ENCODE assay signal across 11 cellular contexts in the genomic region with DNA sequence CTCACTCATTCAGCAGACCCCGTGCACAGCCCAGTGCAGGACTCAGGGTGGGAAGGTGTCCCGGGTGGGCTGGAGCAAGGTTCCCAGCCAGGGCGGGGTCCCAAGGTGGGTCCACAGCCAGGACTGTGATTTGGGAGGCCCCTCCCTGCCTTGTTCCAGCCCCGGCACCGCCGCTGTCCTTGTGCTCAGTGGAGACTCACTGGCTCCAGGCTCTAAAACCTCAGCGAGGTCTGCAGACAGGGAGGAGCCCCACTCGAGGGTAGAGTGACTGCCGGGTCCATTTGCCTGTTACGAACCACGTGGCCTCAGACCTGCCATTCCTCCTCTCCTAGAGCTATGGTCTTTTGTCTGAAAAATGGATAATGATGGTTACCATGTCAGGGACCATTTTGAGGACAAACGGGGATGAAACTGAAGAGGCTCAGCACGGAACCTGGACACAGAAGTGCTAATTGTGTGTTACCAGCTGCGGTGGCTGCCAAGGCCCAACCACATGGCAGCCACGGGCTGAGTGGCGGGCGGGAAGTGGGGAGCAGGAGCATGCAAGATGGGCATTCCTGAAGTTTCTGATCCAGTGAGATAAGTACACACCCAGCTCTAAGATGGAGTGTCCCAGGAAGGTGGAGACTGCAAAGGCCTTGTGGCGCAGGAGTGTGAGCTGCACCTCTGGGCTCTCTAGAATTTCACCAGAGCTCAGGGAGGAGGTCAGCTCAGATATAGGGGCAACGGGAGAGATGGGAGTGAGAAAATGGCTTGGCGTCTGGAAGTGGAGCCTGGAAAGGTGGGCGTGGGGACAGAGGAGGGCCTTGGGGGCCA.
DNase-seq lines count a peak whose midpoint lies in the region; ATAC-seq and TF ChIP-seq lines count a peak whose summit lies in the region.
"Had no signal": no experiment of that assay in that cellular context is flagged by ENCODE, and none has a peak within 500 bp of the region (broad histone marks: within the 10 kb centered on the region; RNA-seq: fewer than 3 reads in every experiment).

No MANE protein-coding gene starts in this region.

- CTCF ChIA-PET in activated CD8-positive, alpha-beta T cell treated with anti-CD3 and anti-CD28 coated beads, Interleukin-2, amount 10 ng/mL, durations not matched to agents 7 days and 5 days (lab: Charles Lee): interaction anchor here (0.9 to 9.1 kb wide), 9 partner anchors 13 to 84 kb away, joined by 3 to 99 read pairs (median 4); no protein-coding TSS in a partner anchor

- H3K9ac ChIP-seq in liver (ENCODE audit: low read depth in 1 of 2, low read length in 2 of 2): no peak overlapping the region

- TF ChIP-seq RAD21 in liver (IDR thresholded peaks at IDR 0.05): no peak

- 85% methylated on average over 21 of the region's 21 CpGs for WGBS in liver

- POLR2A ChIA-PET in activated CD8-positive, alpha-beta T cell treated with anti-CD3 and anti-CD28 coated beads, Interleukin-2, amount 10 ng/mL, durations not matched to agents 7 days and 5 days (lab: Charles Lee): interaction anchor here (0.6 to 5.9 kb wide), 12 partner anchors 9 to 185 kb away, joined by 3 to 49 read pairs (median 4); no protein-coding TSS in a partner anchor

- no peaks in the 10 kb centered on the region for H3K27me3 ChIP-seq in liver (ENCODE audit: control insufficient read depth in 4 of 4, insufficient read depth in 4 of 4, low read length in 3 of 4)
- H3K27me3 ChIP-seq: ovary had no signal

- no peak overlapping the region for H3K4me3 ChIP-seq in liver (ENCODE audit: low read depth in 1 of 3, low read length in 3 of 3)
- H3K4me3 ChIP-seq: ovary had no signal

- peaks cover 79% of the 10 kb centered on the region for H3K4me1 Mint-ChIP-seq in activated CD8-positive, alpha-beta T cell treated with anti-CD3 and anti-CD28 coated beads, Interleukin-2, amount 10 ng/mL, durations not matched to agents 7 days and 5 days (ENCODE audit: low read depth)

- H3K9me3 Mint-ChIP-seq in activated CD8-positive, alpha-beta T cell treated with anti-CD3 and anti-CD28 coated beads, Interleukin-2, amount 10 ng/mL, durations not matched to agents 7 days and 5 days (ENCODE audit: insufficient read depth): no peaks in the 10 kb centered on the region

- ATAC-seq in activated CD8-positive, alpha-beta T cell treated with anti-CD3 and anti-CD28 coated beads, Interleukin-2, amount 10 ng/mL, durations not matched to agents 7 days and 5 days: peak; percentile 17
- ATAC-seq in stimulated activated naive CD8-positive, alpha-beta T cell treated with anti-CD3 and anti-CD28 coated beads, Interleukin-15, Interleukin-2, amounts not matched to agents 100 U/mL and 50 U/mL, for 24 hours: peak; percentile 3
- no peak for ATAC-seq in GM21619 (IDR thresholded peaks at IDR 0.05; ENCODE audit: unreplicated experiment)
- ATAC-seq in GM19395 (IDR thresholded peaks at IDR 0.05; ENCODE audit: unreplicated experiment): no peak

- H3K27ac ChIP-seq in liver (ENCODE audit: low read depth in 1 of 2, low read length in 2 of 2): peak overlapping the region; percentile 11 to 47
- H3K27ac ChIP-seq: ovary had no signal

- TF ChIP-seq CTCF in liver (IDR thresholded peaks at IDR 0.05; ENCODE audit: low read depth, low read length, missing input control): no peak

- DNase-seq in activated CD8-positive, alpha-beta memory T cell treated with anti-CD3 and anti-CD28 coated beads for 24 hours: peak; percentile 87
- no peak for DNase-seq in activated CD8-positive, alpha-beta memory T cell treated with anti-CD3 and anti-CD28 coated beads, Interleukin-2, amount 50 U/mL, for 4 hours
- DNase-seq in activated CD8-positive, alpha-beta T cell treated with anti-CD3 and anti-CD28 coated beads, Interleukin-2, amount 10 ng/mL, durations not matched to agents 7 days and 5 days: peak; percentile 67
- DNase-seq in stimulated activated naive CD8-positive, alpha-beta T cell treated with anti-CD3 and anti-CD28 coated beads, Interleukin-15, Interleukin-2, amounts not matched to agents 100 U/mL and 50 U/mL, for 24 hours: peak; percentile 61
- DNase-seq in HT-29 (ENCODE audit: low spot score): no peak
- DNase-seq: effector CD8-positive, alpha-beta T cell; ovary; SHP77 had no signal

- no peaks in the 10 kb centered on the region for H3K36me3 ChIP-seq in liver (ENCODE audit: control insufficient read depth in 4 of 4, insufficient read depth in 3 of 4, low read depth in 1 of 4, low read length in 3 of 4)
- H3K36me3 ChIP-seq: ovary had no signal

- no peaks in the 10 kb centered on the region for H3K9me3 ChIP-seq in liver (ENCODE audit: control insufficient read depth in 4 of 4, low read length in 3 of 4)
- H3K9me3 ChIP-seq: ovary had no signal

- peaks cover 12 to 38% (median 24%) of the 10 kb centered on the region in 4 donors for H3K4me1 ChIP-seq in liver (ENCODE audit: control insufficient read depth in 4 of 4, insufficient read depth in 4 of 4, low read length in 3 of 4)

- peak overlapping the region; percentile 93 for H3K27ac Mint-ChIP-seq in activated CD8-positive, alpha-beta T cell treated with anti-CD3 and anti-CD28 coated beads, Interleukin-2, amount 10 ng/mL, durations not matched to agents 7 days and 5 days

- H3K27me3 Mint-ChIP-seq in activated CD8-positive, alpha-beta T cell treated with anti-CD3 and anti-CD28 coated beads, Interleukin-2, amount 10 ng/mL, durations not matched to agents 7 days and 5 days (ENCODE audit: low read depth): no peaks in the 10 kb centered on the region

- H3K4me3 Mint-ChIP-seq in activated CD8-positive, alpha-beta T cell treated with anti-CD3 and anti-CD28 coated beads, Interleukin-2, amount 10 ng/mL, durations not matched to agents 7 days and 5 days: peak overlapping the region; percentile 85

- peaks cover 81% of the 10 kb centered on the region for H3K36me3 Mint-ChIP-seq in activated CD8-positive, alpha-beta T cell treated with anti-CD3 and anti-CD28 coated beads, Interleukin-2, amount 10 ng/mL, durations not matched to agents 7 days and 5 days (ENCODE audit: low read depth)

TF ChIP-seq in liver, 16 proteins besides CTCF, POLR2A, EP300 and RAD21:
- TF ChIP-seq FOXA2 (IDR thresholded peaks at IDR 0.05): no peak
- no peak for TF ChIP-seq ATF3 (IDR thresholded peaks at IDR 0.05)
- no peak for TF ChIP-seq SP1 (IDR thresholded peaks at IDR 0.05)
- no peak for TF ChIP-seq HNF4G (IDR thresholded peaks at IDR 0.05)
- TF ChIP-seq JUND (IDR thresholded peaks at IDR 0.05): no peak
- TF ChIP-seq YY1 (IDR thresholded peaks at IDR 0.05): no peak
- TF ChIP-seq, protein P1, sequence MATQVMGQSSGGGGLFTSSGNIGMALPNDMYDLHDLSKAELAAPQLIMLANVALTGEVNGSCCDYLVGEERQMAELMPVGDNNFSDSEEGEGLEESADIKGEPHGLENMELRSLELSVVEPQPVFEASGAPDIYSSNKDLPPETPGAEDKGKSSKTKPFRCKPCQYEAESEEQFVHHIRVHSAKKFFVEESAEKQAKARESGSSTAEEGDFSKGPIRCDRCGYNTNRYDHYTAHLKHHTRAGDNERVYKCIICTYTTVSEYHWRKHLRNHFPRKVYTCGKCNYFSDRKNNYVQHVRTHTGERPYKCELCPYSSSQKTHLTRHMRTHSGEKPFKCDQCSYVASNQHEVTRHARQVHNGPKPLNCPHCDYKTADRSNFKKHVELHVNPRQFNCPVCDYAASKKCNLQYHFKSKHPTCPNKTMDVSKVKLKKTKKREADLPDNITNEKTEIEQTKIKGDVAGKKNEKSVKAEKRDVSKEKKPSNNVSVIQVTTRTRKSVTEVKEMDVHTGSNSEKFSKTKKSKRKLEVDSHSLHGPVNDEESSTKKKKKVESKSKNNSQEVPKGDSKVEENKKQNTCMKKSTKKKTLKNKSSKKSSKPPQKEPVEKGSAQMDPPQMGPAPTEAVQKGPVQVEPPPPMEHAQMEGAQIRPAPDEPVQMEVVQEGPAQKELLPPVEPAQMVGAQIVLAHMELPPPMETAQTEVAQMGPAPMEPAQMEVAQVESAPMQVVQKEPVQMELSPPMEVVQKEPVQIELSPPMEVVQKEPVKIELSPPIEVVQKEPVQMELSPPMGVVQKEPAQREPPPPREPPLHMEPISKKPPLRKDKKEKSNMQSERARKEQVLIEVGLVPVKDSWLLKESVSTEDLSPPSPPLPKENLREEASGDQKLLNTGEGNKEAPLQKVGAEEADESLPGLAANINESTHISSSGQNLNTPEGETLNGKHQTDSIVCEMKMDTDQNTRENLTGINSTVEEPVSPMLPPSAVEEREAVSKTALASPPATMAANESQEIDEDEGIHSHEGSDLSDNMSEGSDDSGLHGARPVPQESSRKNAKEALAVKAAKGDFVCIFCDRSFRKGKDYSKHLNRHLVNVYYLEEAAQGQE (IDR thresholded peaks at IDR 0.05): no peak
- no peak for TF ChIP-seq EGR1 (IDR thresholded peaks at IDR 0.05; ENCODE audit: low read depth in 2 of 2)
- no peak for TF ChIP-seq ZBTB33 (IDR thresholded peaks at IDR 0.05)
- no peak for TF ChIP-seq HNF4A (conservative IDR thresholded peaks at IDR 0.05)
- TF ChIP-seq GABPA (IDR thresholded peaks at IDR 0.05 in 1 of 2, conservative IDR thresholded peaks at IDR 0.05 in 1 of 2): no peak
- TF ChIP-seq, protein P2, sequence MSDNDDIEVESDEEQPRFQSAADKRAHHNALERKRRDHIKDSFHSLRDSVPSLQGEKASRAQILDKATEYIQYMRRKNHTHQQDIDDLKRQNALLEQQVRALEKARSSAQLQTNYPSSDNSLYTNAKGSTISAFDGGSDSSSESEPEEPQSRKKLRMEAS (IDR thresholded peaks at IDR 0.05): no peak
- TF ChIP-seq FOXA1 (IDR thresholded peaks at IDR 0.05): no peak
- no peak for TF ChIP-seq TAF1 (conservative IDR thresholded peaks at IDR 0.05)
- TF ChIP-seq NR2F2 (IDR thresholded peaks at IDR 0.05): no peak
- no peak for TF ChIP-seq RXRA (IDR thresholded peaks at IDR 0.05)
TF ChIP-seq in liver: peak in this region for 0.

Comparison
In these comparisons a context has a peak if more than half of its experiments do, and no peak if none do; other contexts are left out.
1. DNase-seq: peak in activated CD8-positive, alpha-beta memory T cell treated with anti-CD3 and anti-CD28 coated beads for 24 hours (single experiment), activated CD8-positive, alpha-beta T cell treated with anti-CD3 and anti-CD28 coated beads, Interleukin-2, amount 10 ng/mL, durations not matched to agents 7 days and 5 days (single experiment) and stimulated activated naive CD8-positive, alpha-beta T cell treated with anti-CD3 and anti-CD28 coated beads, Interleukin-15, Interleukin-2, amounts not matched to agents 100 U/mL and 50 U/mL, for 24 hours (single experiment); none in activated CD8-positive, alpha-beta memory T cell treated with anti-CD3 and anti-CD28 coated beads, Interleukin-2, amount 50 U/mL, for 4 hours (single experiment) and HT-29 (single experiment).
2. ATAC-seq: peak in activated CD8-positive, alpha-beta T cell treated with anti-CD3 and anti-CD28 coated beads, Interleukin-2, amount 10 ng/mL, durations not matched to agents 7 days and 5 days (single experiment) and stimulated activated naive CD8-positive, alpha-beta T cell treated with anti-CD3 and anti-CD28 coated beads, Interleukin-15, Interleukin-2, amounts not matched to agents 100 U/mL and 50 U/mL, for 24 hours (single experiment); none in GM21619 (single experiment) and GM19395 (single experiment).